Comparison of ENCODE assay signal across 17 cellular contexts in genomic region chr20:37439223-37439933, GRCh38.
A peak's percentile ranks its signal among the peaks of the same experiment; 100 is the strongest.
DNase-seq lines count a peak whose midpoint lies in the region; ATAC-seq and TF ChIP-seq lines count a peak whose summit lies in the region.
"Had no signal": no experiment of that assay in that cellular context is flagged by ENCODE, and none has a peak within 500 bp of the region (broad histone marks: within the 10 kb centered on the region; RNA-seq: fewer than 3 reads in every experiment).

No MANE protein-coding gene starts in this region.

- H3K4me1 ChIP-seq in BLaER1, result peaks cover 36% of the 10 kb centered on the region
- H3K4me1 ChIP-seq: A549 had no signal

- H3K27me3 ChIP-seq in BLaER1, result no peaks in the 10 kb centered on the region
- H3K27me3 ChIP-seq in H7 (ENCODE audit: control insufficient read depth, insufficient read depth, low read length), result no peaks in the 10 kb centered on the region
- H3K27me3 ChIP-seq: SJCRH30 had no signal

- DNase-seq in H7 (peak; percentile 72), caudate nucleus (lab: John Stamatoyannopoulos, UW) (peak in 29 of 61 donors; percentile 5 to 75 (median 24)), nephron progenitor cell (no peak), medulla oblongata (ENCODE audit: extremely low spot score) (no peak), RPMI8226 (no peak)
- no peak for DNase-seq in activated CD8-positive, alpha-beta memory T cell treated with anti-CD3 and anti-CD28 coated beads, Interleukin-2, amount 10 ng/mL, durations not matched to agents 7 days and 5 days
- DNase-seq: CD8-positive, alpha-beta memory T cell; MV-4-11; NCI-H1694 treated with DMSO at 0.1 percent for 48 hours; NCI-H2227 treated with DMSO at 0.1 percent for 48 hours; NCI-H524; NCI-H82; SJCRH30 had no signal

- H3K4me1 Mint-ChIP-seq in nephron progenitor cell, result peaks cover 42% of the 10 kb centered on the region
- H3K4me1 Mint-ChIP-seq in activated CD8-positive, alpha-beta memory T cell treated with anti-CD3 and anti-CD28 coated beads, Interleukin-2, amount 10 ng/mL, durations not matched to agents 7 days and 5 days, result no peaks in the 10 kb centered on the region
- H3K4me1 Mint-ChIP-seq: CD8-positive, alpha-beta memory T cell had no signal

- ATAC-seq in activated CD8-positive, alpha-beta memory T cell treated with anti-CD3 and anti-CD28 coated beads, Interleukin-2, amount 10 ng/mL, durations not matched to agents 7 days and 5 days, result no peak
- ATAC-seq: A549 had no signal

- TF ChIP-seq CTCF in nephron progenitor cell (IDR thresholded peaks at IDR 0.05), result no peak

- no peaks in the 10 kb centered on the region for H4K20me1 ChIP-seq in BLaER1

- H3K9me3 Mint-ChIP-seq in nephron progenitor cell, result no peaks in the 10 kb centered on the region
- H3K9me3 Mint-ChIP-seq in activated CD8-positive, alpha-beta memory T cell treated with anti-CD3 and anti-CD28 coated beads, Interleukin-2, amount 10 ng/mL, durations not matched to agents 7 days and 5 days (ENCODE audit: low read depth), result no peaks in the 10 kb centered on the region
- H3K9me3 Mint-ChIP-seq: CD8-positive, alpha-beta memory T cell had no signal

- peak overlapping the region; percentile 71 for H3K4me2 ChIP-seq in BLaER1
- H3K4me2 ChIP-seq: A549, KMS-11 had no signal

- peaks cover 11% of the 10 kb centered on the region for H3K27me3 Mint-ChIP-seq in nephron progenitor cell (ENCODE audit: low read depth, poor library complexity)
- H3K27me3 Mint-ChIP-seq in activated CD8-positive, alpha-beta memory T cell treated with anti-CD3 and anti-CD28 coated beads, Interleukin-2, amount 10 ng/mL, durations not matched to agents 7 days and 5 days, result no peaks in the 10 kb centered on the region

- H3K36me3 ChIP-seq in BLaER1, result no peaks in the 10 kb centered on the region
- no peaks in the 10 kb centered on the region for H3K36me3 ChIP-seq in H7 (replicated peaks; ENCODE audit: control insufficient read depth, insufficient read depth, low read length)
- H3K36me3 ChIP-seq: SJCRH30 had no signal

- H3K4me3 ChIP-seq in BLaER1 (no peak overlapping the region), H7 (ENCODE audit: insufficient read depth, low read depth, low read length) (no peak overlapping the region)
- H3K4me3 ChIP-seq: A549, SJCRH30 had no signal

- peak overlapping the region; percentile 95 for H3K27ac Mint-ChIP-seq in nephron progenitor cell
- H3K27ac Mint-ChIP-seq in activated CD8-positive, alpha-beta memory T cell treated with anti-CD3 and anti-CD28 coated beads, Interleukin-2, amount 10 ng/mL, durations not matched to agents 7 days and 5 days, result no peak overlapping the region
- H3K27ac Mint-ChIP-seq: CD8-positive, alpha-beta memory T cell had no signal

- H3K36me3 Mint-ChIP-seq in nephron progenitor cell (ENCODE audit: low read depth), result no peaks in the 10 kb centered on the region
- H3K36me3 Mint-ChIP-seq in activated CD8-positive, alpha-beta memory T cell treated with anti-CD3 and anti-CD28 coated beads, Interleukin-2, amount 10 ng/mL, durations not matched to agents 7 days and 5 days, result no peaks in the 10 kb centered on the region

- H3K9ac ChIP-seq in BLaER1, result no peak overlapping the region
- H3K9ac ChIP-seq: KMS-11 had no signal

- H3K4me3 Mint-ChIP-seq in nephron progenitor cell, result no peak overlapping the region
- no peak overlapping the region for H3K4me3 Mint-ChIP-seq in activated CD8-positive, alpha-beta memory T cell treated with anti-CD3 and anti-CD28 coated beads, Interleukin-2, amount 10 ng/mL, durations not matched to agents 7 days and 5 days
- H3K4me3 Mint-ChIP-seq: CD8-positive, alpha-beta memory T cell had no signal

- H3K9me3 ChIP-seq in BLaER1, result no peaks in the 10 kb centered on the region
- H3K9me3 ChIP-seq: A549, SJCRH30 had no signal

- CTCF ChIA-PET in activated CD8-positive, alpha-beta memory T cell treated with anti-CD3 and anti-CD28 coated beads, Interleukin-2, amount 10 ng/mL, durations not matched to agents 7 days and 5 days (lab: Charles Lee), result no interaction called here

- H3K27ac ChIP-seq in BLaER1 (no peak overlapping the region), caudate nucleus (ENCODE audit: low read depth, low read length) (peak overlapping the region; percentile 68)
- H3K27ac ChIP-seq: A549, KMS-11, RWPE1, SJCRH30 had no signal
